1 cellular context compared by ENCODE assay signal in the genomic region with DNA sequence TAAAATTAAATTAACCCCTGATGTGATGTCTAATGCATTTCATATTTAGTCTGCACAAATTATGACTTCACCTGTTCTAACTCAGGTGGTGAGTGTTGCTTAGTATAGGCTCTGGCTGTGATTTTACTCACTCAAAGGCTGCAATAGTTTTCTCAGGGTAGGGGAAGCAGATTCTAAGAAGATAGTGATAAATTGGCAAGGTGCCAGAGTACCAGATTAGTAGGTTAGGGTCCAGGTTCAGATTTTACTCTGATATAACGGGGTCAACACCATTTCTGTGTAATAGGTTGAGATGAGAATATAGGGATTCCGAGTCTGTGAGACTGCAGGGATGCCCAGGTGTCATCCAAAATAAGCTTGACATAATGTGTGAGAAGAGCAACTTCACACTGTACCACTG.
A peak's percentile ranks its signal among the peaks of the same experiment; 100 is the strongest.
TF ChIP-seq lines count a peak whose summit lies in the region.

No MANE protein-coding gene starts in this region.

TF ChIP-seq in K562, 482 proteins besides CTCF, POLR2A, EP300 and RAD21:
- TF ChIP-seq, protein P1, sequence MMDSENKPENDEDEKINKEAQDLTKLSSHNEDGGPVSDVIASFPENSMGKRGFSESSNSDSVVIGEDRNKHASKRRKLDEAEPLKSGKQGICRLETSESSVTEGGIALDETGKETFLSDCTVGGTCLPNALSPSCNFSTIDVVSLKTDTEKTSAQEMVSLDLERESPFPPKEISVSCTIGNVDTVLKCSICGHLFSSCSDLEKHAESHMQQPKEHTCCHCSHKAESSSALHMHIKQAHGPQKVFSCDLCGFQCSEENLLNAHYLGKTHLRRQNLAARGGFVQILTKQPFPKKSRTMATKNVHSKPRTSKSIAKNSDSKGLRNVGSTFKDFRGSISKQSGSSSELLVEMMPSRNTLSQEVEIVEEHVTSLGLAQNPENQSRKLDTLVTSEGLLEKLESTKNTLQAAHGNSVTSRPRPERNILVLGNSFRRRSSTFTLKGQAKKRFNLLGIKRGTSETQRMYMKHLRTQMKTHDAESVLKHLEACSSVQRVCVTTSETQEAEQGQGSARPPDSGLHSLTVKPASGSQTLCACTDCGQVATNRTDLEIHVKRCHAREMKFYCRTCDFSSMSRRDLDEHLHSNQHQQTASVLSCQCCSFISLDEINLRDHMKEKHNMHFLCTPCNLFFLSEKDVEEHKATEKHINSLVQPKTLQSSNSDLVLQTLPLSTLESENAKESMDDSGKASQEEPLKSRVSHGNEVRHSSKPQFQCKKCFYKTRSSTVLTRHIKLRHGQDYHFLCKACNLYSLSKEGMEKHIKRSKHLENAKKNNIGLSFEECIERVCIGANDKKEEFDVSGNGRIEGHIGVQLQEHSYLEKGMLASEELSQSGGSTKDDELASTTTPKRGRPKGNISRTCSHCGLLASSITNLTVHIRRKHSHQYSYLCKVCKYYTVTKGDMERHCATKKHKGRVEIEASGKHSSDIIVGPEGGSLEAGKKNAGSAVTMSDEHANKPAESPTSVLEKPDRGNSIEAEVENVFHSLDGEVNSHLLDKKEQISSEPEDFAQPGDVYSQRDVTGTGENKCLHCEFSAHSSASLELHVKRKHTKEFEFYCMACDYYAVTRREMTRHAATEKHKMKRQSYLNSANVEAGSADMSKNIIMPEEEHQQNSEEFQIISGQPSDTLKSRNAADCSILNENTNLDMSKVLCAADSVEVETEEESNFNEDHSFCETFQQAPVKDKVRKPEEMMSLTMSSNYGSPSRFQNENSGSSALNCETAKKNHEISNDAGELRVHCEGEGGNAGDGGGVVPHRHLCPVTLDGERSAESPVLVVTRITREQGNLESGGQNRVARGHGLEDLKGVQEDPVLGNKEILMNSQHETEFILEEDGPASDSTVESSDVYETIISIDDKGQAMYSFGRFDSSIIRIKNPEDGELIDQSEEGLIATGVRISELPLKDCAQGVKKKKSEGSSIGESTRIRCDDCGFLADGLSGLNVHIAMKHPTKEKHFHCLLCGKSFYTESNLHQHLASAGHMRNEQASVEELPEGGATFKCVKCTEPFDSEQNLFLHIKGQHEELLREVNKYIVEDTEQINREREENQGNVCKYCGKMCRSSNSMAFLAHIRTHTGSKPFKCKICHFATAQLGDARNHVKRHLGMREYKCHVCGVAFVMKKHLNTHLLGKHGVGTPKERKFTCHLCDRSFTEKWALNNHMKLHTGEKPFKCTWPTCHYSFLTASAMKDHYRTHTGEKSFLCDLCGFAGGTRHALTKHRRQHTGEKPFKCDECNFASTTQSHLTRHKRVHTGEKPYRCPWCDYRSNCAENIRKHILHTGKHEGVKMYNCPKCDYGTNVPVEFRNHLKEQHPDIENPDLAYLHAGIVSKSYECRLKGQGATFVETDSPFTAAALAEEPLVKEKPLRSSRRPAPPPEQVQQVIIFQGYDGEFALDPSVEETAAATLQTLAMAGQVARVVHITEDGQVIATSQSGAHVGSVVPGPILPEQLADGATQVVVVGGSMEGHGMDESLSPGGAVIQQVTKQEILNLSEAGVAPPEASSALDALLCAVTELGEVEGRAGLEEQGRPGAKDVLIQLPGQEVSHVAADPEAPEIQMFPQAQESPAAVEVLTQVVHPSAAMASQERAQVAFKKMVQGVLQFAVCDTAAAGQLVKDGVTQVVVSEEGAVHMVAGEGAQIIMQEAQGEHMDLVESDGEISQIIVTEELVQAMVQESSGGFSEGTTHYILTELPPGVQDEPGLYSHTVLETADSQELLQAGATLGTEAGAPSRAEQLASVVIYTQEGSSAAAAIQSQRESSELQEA (IDR thresholded peaks at IDR 0.05; ENCODE audit: low read depth) = no peak
- peak; percentile 83 for TF ChIP-seq NFIX (CRISPR knock-in tag; IDR thresholded peaks at IDR 0.05; ENCODE audit: low read depth)
- no peak for TF ChIP-seq CEBPB (tag; IDR thresholded peaks at IDR 0.05)
- TF ChIP-seq HDAC6 (IDR thresholded peaks at IDR 0.05; ENCODE audit: low read depth, low read length) = no peak
- TF ChIP-seq NFIC (IDR thresholded peaks at IDR 0.05) = peak; percentile 89
